24 cellular contexts compared by ENCODE assay signal in the genomic region with DNA sequence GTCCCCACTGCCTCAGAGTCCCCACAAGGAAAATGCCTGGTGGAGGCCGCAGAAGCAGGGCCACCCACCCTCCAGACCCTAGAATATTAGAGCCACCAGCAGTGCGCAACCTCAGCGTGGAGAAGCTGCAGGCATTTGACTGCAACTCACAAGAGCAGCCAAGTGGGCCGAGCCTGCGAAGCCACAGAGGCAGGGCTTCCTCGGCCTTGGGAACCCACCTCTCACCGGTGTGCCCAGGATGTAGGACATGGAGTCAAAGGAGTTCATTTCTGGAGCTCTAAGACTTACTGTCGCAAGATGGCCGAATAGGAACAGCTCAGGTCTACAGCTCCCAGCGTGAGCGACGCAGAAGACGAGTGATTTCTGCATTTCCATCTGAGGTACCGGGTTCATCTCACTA.
DNase-seq lines count a peak whose midpoint lies in the region; ATAC-seq and TF ChIP-seq lines count a peak whose summit lies in the region.
"Had no signal": no experiment of that assay in that cellular context is flagged by ENCODE, and none has a peak within 500 bp of the region (broad histone marks: within the 10 kb centered on the region; RNA-seq: fewer than 3 reads in every experiment).

No MANE protein-coding gene starts in this region.

- peak; percentile 22 for DNase-seq in GM23338 (ENCODE audit: low spot score)
- peak; percentile 84 for DNase-seq in NCI-H748 (lab: John Stamatoyannopoulos, UW; ENCODE audit: unreplicated experiment)
- no peak for DNase-seq in neural progenitor cell (ENCODE audit: low spot score)
- no peak for DNase-seq in NCI-H1436 (lab: John Stamatoyannopoulos, UW)
- no peak for DNase-seq in HuH-7 (ENCODE audit: low spot score)
- DNase-seq: activated CD4-positive, alpha-beta T cell treated with anti-CD3 and anti-CD28 coated beads, Interleukin-2, amount 10 ng/mL, durations not matched to agents 24 days and 14 days; activated naive CD4-positive, alpha-beta T cell; activated T-cell treated with anti-CD3 and anti-CD28 coated beads, Interleukin-2, amount 50 U/mL, for 48 hours; COR-L47; hypothalamus; MV-4-11; NCI-H1694; NCI-H774; spleen; stimulated activated CD4-positive, alpha-beta T cell treated with anti-CD3 and anti-CD28 coated beads, Interleukin-4, amount 100 ng/mL, for 1 hour had no signal

- H3K4me1 Mint-ChIP-seq in GM23338 (peaks cover 7% of the 10 kb centered on the region; the same call in 2 of the 3 replicates), neural progenitor cell (no peaks in the 10 kb centered on the region)
- H3K4me1 Mint-ChIP-seq: activated CD4-positive, alpha-beta T cell treated with anti-CD3 and anti-CD28 coated beads, Interleukin-2, amount 10 ng/mL, durations not matched to agents 24 days and 14 days; stimulated activated memory B cell treated with anti-CD40 and anti-IgM and Interleukin-4, amounts not matched to agents 10 μg/mL and 1 μg/mL and 100 μg/mL, for 72 hours had no signal

- H3K36me3 ChIP-seq in GM23338 (ENCODE audit: insufficient read depth): 0 out of 2 replicates have a peak, but pooled peaks cover 3% of the 10 kb centered on the region
- no peaks in the 10 kb centered on the region for H3K36me3 ChIP-seq in iPS-15b (ENCODE audit: control insufficient read depth, insufficient read depth, low read length)
- H3K36me3 ChIP-seq in neural progenitor cell: no peaks in the 10 kb centered on the region
- H3K36me3 ChIP-seq: BLaER1, gastroesophageal sphincter, spleen, suprapubic skin had no signal

- peak overlapping the region; percentile 54 for H3K9ac ChIP-seq in iPS-15b (ENCODE audit: low read depth, low read length)
- no peak overlapping the region for H3K9ac ChIP-seq in neural progenitor cell
- H3K9ac ChIP-seq: BLaER1, KMS-11 had no signal

- no peak overlapping the region for H3K27ac Mint-ChIP-seq in GM23338
- H3K27ac Mint-ChIP-seq in neural progenitor cell: no peak overlapping the region
- H3K27ac Mint-ChIP-seq: activated CD4-positive, alpha-beta T cell treated with anti-CD3 and anti-CD28 coated beads, Interleukin-2, amount 10 ng/mL, durations not matched to agents 24 days and 14 days; stimulated activated memory B cell treated with anti-CD40 and anti-IgM and Interleukin-4, amounts not matched to agents 10 μg/mL and 1 μg/mL and 100 μg/mL, for 72 hours; T-helper 2 cell treated with Interferon-gamma antibody and Interleukin-4, amounts not matched to agents 5 μg/mL and 100 μg/mL, for 36 hours had no signal

- H3K4me3 ChIP-seq in GM23338 (peak overlapping the region; percentile 46), iPS-15b (ENCODE audit: low read depth, low read length) (peak overlapping the region; percentile 65), neural progenitor cell (peak overlapping the region; percentile 37)
- H3K4me3 ChIP-seq: BLaER1, gastroesophageal sphincter, spleen, suprapubic skin had no signal

- H3K4me1 ChIP-seq in GM23338 (ENCODE audit: insufficient read depth) (peaks cover 15% of the 10 kb centered on the region; the same call in 1 of the 2 replicates), iPS-15b (ENCODE audit: control insufficient read depth, insufficient read depth, low read length) (peaks cover 6% of the 10 kb centered on the region), neural progenitor cell (peaks cover 9% of the 10 kb centered on the region)
- H3K4me1 ChIP-seq: BLaER1 had no signal

- H3F3A ChIP-seq in GM23338 (replicated peaks; ENCODE audit: low read depth) (no peaks in the 10 kb centered on the region), neural progenitor cell (ENCODE audit: low read depth) (no peaks in the 10 kb centered on the region)

- H3K9me3 ChIP-seq in iPS-15b (ENCODE audit: control insufficient read depth, insufficient read depth, low read length) (no peaks in the 10 kb centered on the region), neural progenitor cell (ENCODE audit: low read depth) (no peaks in the 10 kb centered on the region)
- H3K9me3 ChIP-seq: BLaER1, gastroesophageal sphincter, suprapubic skin had no signal

- H3K27me3 Mint-ChIP-seq in GM23338 (ENCODE audit: insufficient read depth, low read depth, poor library complexity) (no peaks in the 10 kb centered on the region), neural progenitor cell (ENCODE audit: insufficient read depth, low read depth) (peaks cover 6% of the 10 kb centered on the region)
- H3K27me3 Mint-ChIP-seq: activated CD4-positive, alpha-beta T cell treated with anti-CD3 and anti-CD28 coated beads, Interleukin-2, amount 10 ng/mL, durations not matched to agents 24 days and 14 days had no signal

- H3K27ac ChIP-seq in GM23338 (ENCODE audit: low read depth) (0 out of 2 replicates have a peak overlapping the region, but pooled peaks have one; percentile 50), neural progenitor cell (no peak overlapping the region)
- H3K27ac ChIP-seq: BLaER1, gastroesophageal sphincter, KMS-11, spleen, suprapubic skin had no signal

- H3K79me2 ChIP-seq in GM23338 (replicated peaks; ENCODE audit: insufficient read depth): peaks cover 28% of the 10 kb centered on the region
- peaks cover 5% of the 10 kb centered on the region for H3K79me2 ChIP-seq in neural progenitor cell (ENCODE audit: low read depth)

- H3K36me3 Mint-ChIP-seq in GM23338 (ENCODE audit: low read depth) (peaks cover 7% of the 10 kb centered on the region; the same call in 2 of the 3 replicates), neural progenitor cell (no peaks in the 10 kb centered on the region)
- H3K36me3 Mint-ChIP-seq: stimulated activated memory B cell treated with anti-CD40 and anti-IgM and Interleukin-4, amounts not matched to agents 10 μg/mL and 1 μg/mL and 100 μg/mL, for 72 hours had no signal

- H4K20me1 ChIP-seq in GM23338 (replicated peaks; ENCODE audit: insufficient read depth) (no peaks in the 10 kb centered on the region), neural progenitor cell (ENCODE audit: low read depth) (no peaks in the 10 kb centered on the region)
- H4K20me1 ChIP-seq: BLaER1 had no signal

- H3K4me3 Mint-ChIP-seq in GM23338: peak overlapping the region; percentile 49; the same call in 2 of the 3 replicates
- H3K4me3 Mint-ChIP-seq in neural progenitor cell: no peak overlapping the region
- H3K4me3 Mint-ChIP-seq: activated CD4-positive, alpha-beta T cell treated with anti-CD3 and anti-CD28 coated beads, Interleukin-2, amount 10 ng/mL, durations not matched to agents 24 days and 14 days; stimulated activated memory B cell treated with anti-CD40 and anti-IgM and Interleukin-4, amounts not matched to agents 10 μg/mL and 1 μg/mL and 100 μg/mL, for 72 hours; T-helper 2 cell treated with Interferon-gamma antibody and Interleukin-4, amounts not matched to agents 5 μg/mL and 100 μg/mL, for 36 hours had no signal

- peak overlapping the region; percentile 70 for H3K4me2 ChIP-seq in GM23338
- peak overlapping the region; percentile 69 for H3K4me2 ChIP-seq in neural progenitor cell
- H3K4me2 ChIP-seq: BLaER1, KMS-11 had no signal

- H3K27me3 ChIP-seq in GM23338 (ENCODE audit: insufficient read depth): no peaks in the 10 kb centered on the region
- H3K27me3 ChIP-seq in iPS-15b (ENCODE audit: control insufficient read depth, insufficient read depth, low read length): no peaks in the 10 kb centered on the region
- H3K27me3 ChIP-seq in neural progenitor cell: no peaks in the 10 kb centered on the region
- H3K27me3 ChIP-seq: BLaER1, gastroesophageal sphincter, spleen, suprapubic skin had no signal

- TF ChIP-seq CTCF in GM23338 (conservative IDR thresholded peaks at IDR 0.05; ENCODE audit: low read depth in 2 of 2): no peak
- TF ChIP-seq CTCF in neural progenitor cell (IDR thresholded peaks at IDR 0.05): no peak

- peaks cover 5% of the 10 kb centered on the region; the same call in 2 of the 3 replicates for H3K9me3 Mint-ChIP-seq in GM23338
- H3K9me3 Mint-ChIP-seq in neural progenitor cell: peaks cover 9% of the 10 kb centered on the region
- H3K9me3 Mint-ChIP-seq: activated CD4-positive, alpha-beta T cell treated with anti-CD3 and anti-CD28 coated beads, Interleukin-2, amount 10 ng/mL, durations not matched to agents 24 days and 14 days; T-helper 2 cell treated with Interferon-gamma antibody and Interleukin-4, amounts not matched to agents 5 μg/mL and 100 μg/mL, for 36 hours had no signal

- H3K9me2 ChIP-seq in GM23338 (ENCODE audit: insufficient read depth): no peaks in the 10 kb centered on the region

- ATAC-seq in GM23338 (peak; percentile 40; the same call in 2 of the 3 replicates), HG02571 (IDR thresholded peaks at IDR 0.05; ENCODE audit: unreplicated experiment) (no peak)
- ATAC-seq: gastroesophageal sphincter; SK-N-SH treated with all-trans-retinoic acid at 6 μM for 48 hours; stimulated activated memory B cell treated with anti-CD40 and anti-IgM and Interleukin-4, amounts not matched to agents 10 μg/mL and 1 μg/mL and 100 μg/mL, for 72 hours had no signal

- H2AFZ ChIP-seq in GM23338 (peak overlapping the region; percentile 85; the same call in 1 of the 2 replicates), neural progenitor cell (replicated peaks) (peak overlapping the region; percentile 76)

TF ChIP-seq in GM23338, 12 proteins besides CTCF, POLR2A, EP300 and RAD21 (continues in another document):
- TF ChIP-seq, protein P1, sequence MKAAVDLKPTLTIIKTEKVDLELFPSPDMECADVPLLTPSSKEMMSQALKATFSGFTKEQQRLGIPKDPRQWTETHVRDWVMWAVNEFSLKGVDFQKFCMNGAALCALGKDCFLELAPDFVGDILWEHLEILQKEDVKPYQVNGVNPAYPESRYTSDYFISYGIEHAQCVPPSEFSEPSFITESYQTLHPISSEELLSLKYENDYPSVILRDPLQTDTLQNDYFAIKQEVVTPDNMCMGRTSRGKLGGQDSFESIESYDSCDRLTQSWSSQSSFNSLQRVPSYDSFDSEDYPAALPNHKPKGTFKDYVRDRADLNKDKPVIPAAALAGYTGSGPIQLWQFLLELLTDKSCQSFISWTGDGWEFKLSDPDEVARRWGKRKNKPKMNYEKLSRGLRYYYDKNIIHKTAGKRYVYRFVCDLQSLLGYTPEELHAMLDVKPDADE (IDR thresholded peaks at IDR 0.05): no peak

Comparison
In these comparisons a context has a peak if more than half of its experiments do, and no peak if none do; other contexts are left out.
1. DNase-seq: peak in GM23338 (single experiment) and NCI-H748 (single experiment); none in neural progenitor cell (single experiment), NCI-H1436 (single experiment) and HuH-7 (single experiment).
2. Peak in every context shown above with its lines, with median percentiles within 50 percentile points of each other: H3K4me3 ChIP-seq.